ENCODE assay signal across 16 cellular contexts in genomic region chr22:39901519-39902146, GRCh38. TPM values are rescaled to one million over a fixed set of nuclear protein-coding genes. Genes with fewer than 3 reads are reported as not detected.
DNase-seq lines count a peak whose midpoint lies in the region; ATAC-seq and TF ChIP-seq lines count a peak whose summit lies in the region.
"Had no signal": no experiment of that assay in that cellular context is flagged by ENCODE, and none has a peak within 500 bp of the region (broad histone marks: within the 10 kb centered on the region; RNA-seq: fewer than 3 reads in every experiment).

No MANE protein-coding gene starts in this region.

- no peaks in the 10 kb centered on the region for H3K27me3 ChIP-seq in spleen (replicated peaks in 1 of 7)
- peaks cover 52% of the 10 kb centered on the region for H3K27me3 ChIP-seq in left ventricle myocardium inferior (ENCODE audit: low read depth)
- peaks cover 6% of the 10 kb centered on the region for H3K27me3 ChIP-seq in neural progenitor cell

- no peaks in the 10 kb centered on the region for H3K9me3 Mint-ChIP-seq in T-helper 2 cell treated with Interferon-gamma antibody and Interleukin-4, amounts not matched to agents 5 μg/mL and 100 μg/mL, for 36 hours
- peaks cover 0 to 2% (median 0%) of the 10 kb centered on the region in 3 donors for H3K9me3 Mint-ChIP-seq in IgD-negative memory B cell
- no peaks in the 10 kb centered on the region for H3K9me3 Mint-ChIP-seq in activated naive CD8-positive, alpha-beta T cell treated with anti-CD3 and anti-CD28 coated beads, Interleukin-2, amount 10 ng/mL, durations not matched to agents 7 days and 5 days
- no peaks in the 10 kb centered on the region for H3K9me3 Mint-ChIP-seq in neural progenitor cell

- H3K9ac ChIP-seq in neural progenitor cell = no peak overlapping the region

- H4K20me1 ChIP-seq in neural progenitor cell (ENCODE audit: low read depth) = no peaks in the 10 kb centered on the region

- H3K36me3 Mint-ChIP-seq in T-helper 2 cell treated with Interferon-gamma antibody and Interleukin-4, amounts not matched to agents 5 μg/mL and 100 μg/mL, for 36 hours (ENCODE audit: low read depth) = peaks cover 45% of the 10 kb centered on the region
- H3K36me3 Mint-ChIP-seq in IgD-negative memory B cell (peaks cover 7% of the 10 kb centered on the region), neural progenitor cell (no peaks in the 10 kb centered on the region)
- H3K36me3 Mint-ChIP-seq in activated naive CD8-positive, alpha-beta T cell treated with anti-CD3 and anti-CD28 coated beads, Interleukin-2, amount 10 ng/mL, durations not matched to agents 7 days and 5 days = peaks cover 44% of the 10 kb centered on the region

- H3K4me1 ChIP-seq in spleen (peaks cover 25 to 58% (median 33%) of the 10 kb centered on the region in 6 donors), left ventricle myocardium inferior (peaks cover 12% of the 10 kb centered on the region), neural progenitor cell (peaks cover 5% of the 10 kb centered on the region)

- H3K36me3 ChIP-seq in spleen (no peaks in the 10 kb centered on the region), left ventricle myocardium inferior (no peaks in the 10 kb centered on the region), neural progenitor cell (no peaks in the 10 kb centered on the region)

- no peak for TF ChIP-seq POLR2A in spleen (IDR thresholded peaks at IDR 0.05)

- no peaks in the 10 kb centered on the region for H3K79me2 ChIP-seq in neural progenitor cell (ENCODE audit: low read depth)

- TF ChIP-seq CTCF in spleen (IDR thresholded peaks at IDR 0.05 in 8 of 11, conservative IDR thresholded peaks at IDR 0.05 in 3 of 11) (no peak), left ventricle myocardium inferior (IDR thresholded peaks at IDR 0.05; ENCODE audit: borderline replicate concordance) (no peak), neural progenitor cell (IDR thresholded peaks at IDR 0.05) (no peak)

- H3K4me3 Mint-ChIP-seq in T-helper 2 cell treated with Interferon-gamma antibody and Interleukin-4, amounts not matched to agents 5 μg/mL and 100 μg/mL, for 36 hours = peak overlapping the region; percentile 98
- peak overlapping the region; percentile 75 to 95 (median 86) for H3K4me3 Mint-ChIP-seq in IgD-negative memory B cell
- peak overlapping the region; percentile 99 for H3K4me3 Mint-ChIP-seq in activated naive CD8-positive, alpha-beta T cell treated with anti-CD3 and anti-CD28 coated beads, Interleukin-2, amount 10 ng/mL, durations not matched to agents 7 days and 5 days
- H3K4me3 Mint-ChIP-seq in neural progenitor cell = no peak overlapping the region

- H3K27me3 Mint-ChIP-seq in T-helper 2 cell treated with Interferon-gamma antibody and Interleukin-4, amounts not matched to agents 5 μg/mL and 100 μg/mL, for 36 hours (ENCODE audit: low read depth) = no peaks in the 10 kb centered on the region
- H3K27me3 Mint-ChIP-seq in IgD-negative memory B cell = no peaks in the 10 kb centered on the region
- H3K27me3 Mint-ChIP-seq in activated naive CD8-positive, alpha-beta T cell treated with anti-CD3 and anti-CD28 coated beads, Interleukin-2, amount 10 ng/mL, durations not matched to agents 7 days and 5 days = no peaks in the 10 kb centered on the region
- no peaks in the 10 kb centered on the region for H3K27me3 Mint-ChIP-seq in neural progenitor cell (ENCODE audit: insufficient read depth, low read depth)

- 71 to 83% (median 78%) methylated on average over 8 of the region's 8 CpGs for WGBS in spleen, 5 donors

- H3K4me3 ChIP-seq in spleen (peak overlapping the region; percentile 26 to 63 (median 37)), left ventricle myocardium inferior (no peak overlapping the region), neural progenitor cell (no peak overlapping the region)

- DNase-seq in T-helper 2 cell treated with Interferon-gamma antibody and Interleukin-4, amounts not matched to agents 5 μg/mL and 100 μg/mL, for 36 hours (ENCODE audit: low spot score) = no peak
- no peak for DNase-seq in T-helper 2 cell
- DNase-seq in activated naive CD8-positive, alpha-beta T cell treated with anti-CD3 and anti-CD28 coated beads, Interleukin-2, amount 10 ng/mL, durations not matched to agents 7 days and 5 days = no peak
- DNase-seq in spleen = no peak
- DNase-seq in HuH-7.5 (ENCODE audit: low spot score) = no peak
- no peak for DNase-seq in left ventricle myocardium inferior
- no peak for DNase-seq in neural progenitor cell (ENCODE audit: low spot score)
- DNase-seq: kidney glomerular epithelial cell, NCI-H187 treated with DMSO at 0.1 percent for 48 hours, NCI-H524 treated with DMSO at 0.1 percent for 48 hours had no signal

- H3K4me1 Mint-ChIP-seq in T-helper 2 cell treated with Interferon-gamma antibody and Interleukin-4, amounts not matched to agents 5 μg/mL and 100 μg/mL, for 36 hours (ENCODE audit: low read depth) = peaks cover 27% of the 10 kb centered on the region
- H3K4me1 Mint-ChIP-seq in IgD-negative memory B cell = peaks cover 30 to 39% (median 35%) of the 10 kb centered on the region in 3 donors
- peaks cover 21% of the 10 kb centered on the region for H3K4me1 Mint-ChIP-seq in activated naive CD8-positive, alpha-beta T cell treated with anti-CD3 and anti-CD28 coated beads, Interleukin-2, amount 10 ng/mL, durations not matched to agents 7 days and 5 days
- H3K4me1 Mint-ChIP-seq in neural progenitor cell = peaks cover 17% of the 10 kb centered on the region

- H2AFZ ChIP-seq in neural progenitor cell (replicated peaks) = no peak overlapping the region

- H3K27ac ChIP-seq in spleen (peak overlapping the region; percentile 58 to 84 (median 78)), left ventricle myocardium inferior (replicated peaks) (no peak overlapping the region), neural progenitor cell (no peak overlapping the region)
- H3K27ac ChIP-seq: 22Rv1 had no signal

- H3K4me2 ChIP-seq in neural progenitor cell = no peak overlapping the region

- no peak for ATAC-seq in activated naive CD8-positive, alpha-beta T cell treated with anti-CD3 and anti-CD28 coated beads, Interleukin-2, amount 10 ng/mL, durations not matched to agents 7 days and 5 days (ENCODE audit: low read depth)

- POLR2A ChIA-PET in activated naive CD8-positive, alpha-beta T cell treated with anti-CD3 and anti-CD28 coated beads, Interleukin-2, amount 10 ng/mL, durations not matched to agents 7 days and 5 days (lab: Charles Lee) = interaction anchor here (1.0 to 4.6 kb wide), 5 partner anchors 13 to 34 kb away, joined by 3 to 63 read pairs (median 17); no protein-coding TSS in a partner anchor

- H3F3A ChIP-seq in neural progenitor cell (ENCODE audit: low read depth) = no peaks in the 10 kb centered on the region

- peak overlapping the region; percentile 96 for H3K27ac Mint-ChIP-seq in T-helper 2 cell treated with Interferon-gamma antibody and Interleukin-4, amounts not matched to agents 5 μg/mL and 100 μg/mL, for 36 hours
- peak overlapping the region in 2 of 3 donors; percentile 27 to 36 for H3K27ac Mint-ChIP-seq in IgD-negative memory B cell
- peak overlapping the region; percentile 98 for H3K27ac Mint-ChIP-seq in activated naive CD8-positive, alpha-beta T cell treated with anti-CD3 and anti-CD28 coated beads, Interleukin-2, amount 10 ng/mL, durations not matched to agents 7 days and 5 days
- no peak overlapping the region for H3K27ac Mint-ChIP-seq in neural progenitor cell

- intact Hi-C loops in spleen (cut with DNase I; ENCODE audit: low total_unique reads) (no loop called here), left ventricle myocardium inferior (cut with micrococcal nuclease) (no loop called here)

- no peaks in the 10 kb centered on the region for H3K9me3 ChIP-seq in spleen
- no peaks in the 10 kb centered on the region for H3K9me3 ChIP-seq in left ventricle myocardium inferior (replicated peaks)
- H3K9me3 ChIP-seq in neural progenitor cell (ENCODE audit: low read depth) = no peaks in the 10 kb centered on the region

RNA-seq across cellular contexts. Expression of gene GRAP2, which starts 0.7 kb away (rescaled TPM):
- polyA plus RNA-seq in IgD-negative memory B cell = 11.8 TPM
- 100 to 1,000 TPM; 263 to 266 TPM for total RNA-seq in activated naive CD8-positive, alpha-beta T cell treated with anti-CD3 and anti-CD28 coated beads, Interleukin-2, amount 10 ng/mL, durations not matched to agents 7 days and 5 days
- 10 to 100 TPM; 24.3 to 40.3 (median 33.2) TPM for total RNA-seq in spleen
- 1 to 10 TPM; 3.1 to 8.7 (median 7.6) TPM for polyA plus RNA-seq in spleen
- total RNA-seq in left ventricle myocardium inferior = 1.6 TPM
- total RNA-seq in neural progenitor cell (ENCODE audit: low replicate concordance) = not detected in 2 replicates
- total RNA-seq: chondrocyte, epithelial cell of proximal tubule, H4, pulmonary artery endothelial cell had no signal

RNA-seq across cellular contexts. Expression of gene ENTHD1, which starts 8.1 kb away (rescaled TPM):
- 0.23 TPM for polyA plus RNA-seq in IgD-negative memory B cell
- under 1 TPM; 0.11 to 0.34 TPM for total RNA-seq in activated naive CD8-positive, alpha-beta T cell treated with anti-CD3 and anti-CD28 coated beads, Interleukin-2, amount 10 ng/mL, durations not matched to agents 7 days and 5 days
- under 1 TPM in 2 of 7 donors, not detected in 5; 0.27 to 0.59 TPM for total RNA-seq in spleen
- polyA plus RNA-seq in spleen = under 1 TPM; 0.09 to 0.14 (median 0.10) TPM
- not detected for total RNA-seq in left ventricle myocardium inferior
- not detected in 2 replicates for total RNA-seq in neural progenitor cell (ENCODE audit: low replicate concordance)
- total RNA-seq: chondrocyte, epithelial cell of proximal tubule, H4, pulmonary artery endothelial cell had no signal

RNA-seq across cellular contexts. Expression of gene TMA7B, which starts 58.6 kb away (rescaled TPM):
- polyA plus RNA-seq in IgD-negative memory B cell (0.78 TPM), spleen (under 1 TPM; 0.29 to 0.45 (median 0.35) TPM)
- total RNA-seq in activated naive CD8-positive, alpha-beta T cell treated with anti-CD3 and anti-CD28 coated beads, Interleukin-2, amount 10 ng/mL, durations not matched to agents 7 days and 5 days = 1 to 10 TPM; 8.5 to 9.1 TPM
- total RNA-seq in spleen (1 to 10 TPM; 1.5 to 4.2 (median 2.7) TPM), left ventricle myocardium inferior (not detected), neural progenitor cell (ENCODE audit: low replicate concordance) (not detected in 2 replicates)
- total RNA-seq: chondrocyte, epithelial cell of proximal tubule, H4, pulmonary artery endothelial cell had no signal

Comparison
In these comparisons a context has a peak if more than half of its experiments do, and no peak if none do; other contexts are left out.
1. H3K27ac ChIP-seq: peak in spleen (8 of 8); none in left ventricle myocardium inferior (single experiment) and neural progenitor cell (single experiment).
2. H3K4me3 ChIP-seq: peak in spleen (8 of 8); none in left ventricle myocardium inferior (single experiment) and neural progenitor cell (single experiment).